8 cellular contexts compared by ENCODE assay signal in genomic region chr17:7330099-7331015, GRCh38. TPM values are rescaled to one million over a fixed set of nuclear protein-coding genes. Genes with fewer than 3 reads are reported as not detected.
DNase-seq lines count a peak whose midpoint lies in the region; ATAC-seq, FAIRE-seq and TF ChIP-seq lines count a peak whose summit lies in the region.

No MANE protein-coding gene starts in this region.

- no peak; a peak in 1 of 4 replicates for TF ChIP-seq RAD21 in H1 (IDR thresholded peaks at IDR 0.05 in 1 of 2, conservative IDR thresholded peaks at IDR 0.05 in 1 of 2; ENCODE audit: low read depth in 2 of 2, low read length in 2 of 2)

- H2BK12ac ChIP-seq in H1 (ENCODE audit: low read depth, low read length): 0 out of 2 replicates have a peak overlapping the region, but pooled peaks have one; percentile 12

- H3K14ac ChIP-seq in H1 (ENCODE audit: insufficient read length): no peak overlapping the region

- H3K4ac ChIP-seq in H1 (replicated peaks; ENCODE audit: insufficient read length, low read depth, low read length) (peak overlapping the region; percentile 44), mesendoderm (ENCODE audit: low read depth, low read length) (peak overlapping the region; percentile 71)

- H3K4me2 ChIP-seq in H1 (ENCODE audit: insufficient read depth in 1 of 2, low read depth in 2 of 2, low read length in 2 of 2) (peak overlapping the region; percentile 95 to 96), mesendoderm (ENCODE audit: low read length) (peak overlapping the region; percentile 100)

- no peaks in the 10 kb centered on the region for H3K9me3 ChIP-seq in H1 (ENCODE audit: insufficient read depth in 2 of 2, low read depth in 1 of 2, low read length in 1 of 2)

- CTCF ChIA-PET in H1 (lab: Charles Lee; ENCODE audit: partially characterized antibody): interaction anchor here (0.7 to 9.3 kb wide), 13 partner anchors 14 to 357 kb away, joined by 3 to 167 read pairs (median 5); partner anchors contain the start of genes GPS2, SENP3, TMEM95 and TP53

- H3K23ac ChIP-seq in H1 (ENCODE audit: insufficient read length) (no peak overlapping the region), mesendoderm (ENCODE audit: low read length) (no peak overlapping the region)

- H3K4me3 ChIP-seq in H1 (ENCODE audit: extremely low read depth in 1 of 4, insufficient read depth in 2 of 4, low read depth in 3 of 4, low read length in 4 of 4) (peak overlapping the region; percentile 69 to 97 (median 82)), mesendoderm (ENCODE audit: low read length) (peak overlapping the region; percentile 74)

- H4K8ac ChIP-seq in H1 (ENCODE audit: extremely low read depth, insufficient read depth, low read length) (peak overlapping the region; percentile 94), mesendoderm (ENCODE audit: low read depth, low read length) (no peak overlapping the region)

- peak overlapping the region; percentile 22 for H4K91ac ChIP-seq in H1 (replicated peaks; ENCODE audit: insufficient read length, low read length)

- WGBS in H1 (ENCODE audit: extremely low coverage in 1 of 2, insufficient coverage in 1 of 2, insufficient read length in 1 of 2, insufficient replicate concordance in 2 of 2, low coverage in 1 of 2, low lambda C conversion rate in 2 of 2, missing lambda C conversion rate in 1 of 2), 2 experiments: 38% methylated on average over 31 of the region's 42 CpGs; no CpG with 5 or more reads in 1 of the 2 experiments
- WGBS in mesendoderm (ENCODE audit: extremely low coverage, insufficient coverage, low lambda C conversion rate): no CpG with 5 or more reads among the region's 42 CpGs

- H2BK15ac ChIP-seq in H1 (ENCODE audit: low read length) (peak overlapping the region; percentile 72; the same call in 1 of the 2 replicates), mesendoderm (replicated peaks; ENCODE audit: low read depth) (no peak overlapping the region)

- DNase-seq in ACHN: peak; percentile 88
- peak; percentile 53 for DNase-seq in NCI-H526 treated with DMSO at 0.1 percent for 48 hours (lab: John Stamatoyannopoulos, UW)
- DNase-seq in activated CD8-positive, alpha-beta memory T cell treated with anti-CD3 and anti-CD28 coated beads for 4 hours (ENCODE audit: low read depth in 2 of 2): peak; percentile 51 to 60
- peak in 1 of 2 experiments; percentile 92 for DNase-seq in H1 (ENCODE audit: low read depth in 1 of 2, low spot score in 2 of 2)
- DNase-seq in mesendoderm: peak; percentile 94
- peak; percentile 58 for DNase-seq in stimulated activated CD8-positive, alpha-beta memory T cell treated with anti-CD3 and anti-CD28 coated beads, Interleukin-15, amount 100 ng/mL, for 24 hours (ENCODE audit: low read depth)

- H4K5ac ChIP-seq in H1 (ENCODE audit: insufficient read length, low read depth, low read length) (peak overlapping the region; percentile 28), mesendoderm (ENCODE audit: low read length) (peak overlapping the region; percentile 2)

- in situ Hi-C loops in ACHN (cut with HindIII; ENCODE audit: low pct_ligation_motif_present, low pct_unique_long_range_greater_than_20kb, low sequenced_read_pairs): no loop called here

- TF ChIP-seq EP300 in H1 (IDR thresholded peaks at IDR 0.05; ENCODE audit: borderline replicate concordance in 1 of 2, low read depth in 2 of 2, low read length in 2 of 2): no peak

- H3K18ac ChIP-seq in H1 (ENCODE audit: extremely low read depth, low read length) (no peak overlapping the region; the same call in 1 of the 2 replicates), mesendoderm (ENCODE audit: low read length) (peak overlapping the region; percentile 84)

- peak in 1 of 2 experiments; percentile 60; a peak in 2 of 3 replicates for TF ChIP-seq POLR2A in H1 (IDR thresholded peaks at IDR 0.05; ENCODE audit: control extremely low read depth in 1 of 2, low read depth in 2 of 2, low read length in 2 of 2)

- H3K4me1 ChIP-seq in H1 (replicated peaks in 1 of 4; ENCODE audit: control insufficient read depth in 3 of 4, insufficient read depth in 4 of 4, low read length in 3 of 4) (peaks cover 0 to 19% (median 8%) of the 10 kb centered on the region in 4 experiments; a peak in 6 of 7 replicates), mesendoderm (ENCODE audit: control insufficient read depth, low read depth, low read length) (no peaks in the 10 kb centered on the region)

- peaks cover 8% of the 10 kb centered on the region for H3K23me2 ChIP-seq in H1 (ENCODE audit: low read depth, low read length)

- H3K9ac ChIP-seq in H1 (replicated peaks in 1 of 4; ENCODE audit: extremely low read depth in 1 of 4, low read depth in 3 of 4, low read length in 3 of 4): peak overlapping the region in 3 of 4 experiments; percentile 84 to 85 (median 84); a peak in 6 of 7 replicates
- peak overlapping the region; percentile 91 for H3K9ac ChIP-seq in mesendoderm (ENCODE audit: low read length)

- ATAC-seq in GM18873 (IDR thresholded peaks at IDR 0.05; ENCODE audit: low FRiP score, unreplicated experiment) (peak; percentile 30), HG03108 (IDR thresholded peaks at IDR 0.05; ENCODE audit: unreplicated experiment) (peak; percentile 36)

- H3K79me2 ChIP-seq in H1 (ENCODE audit: control insufficient read depth in 1 of 2, insufficient read depth in 2 of 2, low read length in 2 of 2) (peaks cover 0 to 14% of the 10 kb centered on the region in 2 experiments; a peak in 2 of 4 replicates), mesendoderm (ENCODE audit: control insufficient read depth, insufficient read depth, low read length) (peaks cover 13% of the 10 kb centered on the region)

- POLR2A ChIA-PET in H1 (lab: Charles Lee; ENCODE audit: partially characterized antibody): interaction anchor here (0.6 to 13.4 kb wide), 24 partner anchors 8 to 254 kb away, joined by 3 to 223 read pairs (median 4); partner anchors contain the start of genes ACADVL, ACAP1, CHRNB1 and CLDN7

- no peaks in the 10 kb centered on the region for H4K20me1 ChIP-seq in H1 (replicated peaks in 1 of 2; ENCODE audit: control insufficient read depth in 1 of 2, insufficient read depth in 2 of 2, low read length in 2 of 2)

- no peak for TF ChIP-seq CTCF in H1 (IDR thresholded peaks at IDR 0.05; ENCODE audit: control extremely low read depth in 1 of 3, insufficient read depth in 1 of 3, low read depth in 1 of 3, low read length in 3 of 3)

- peak overlapping the region; percentile 42 for H3K56ac ChIP-seq in H1 (replicated peaks; ENCODE audit: insufficient read length, low read depth, low read length)
- H3K56ac ChIP-seq in mesendoderm (ENCODE audit: low read length): peak overlapping the region; percentile 94

- H3K79me1 ChIP-seq in H1 (ENCODE audit: low read depth, low read length) (peaks cover 2% of the 10 kb centered on the region; the same call in 1 of the 2 replicates), mesendoderm (ENCODE audit: low read length) (peaks cover 11% of the 10 kb centered on the region)

- FAIRE-seq in H1 (lab: Jason Lieb, UNC): no peak

- no peak overlapping the region for H2AFZ ChIP-seq in H1 (ENCODE audit: low read length)

- H2BK120ac ChIP-seq in H1 (replicated peaks; ENCODE audit: low read depth, low read length) (no peak overlapping the region), mesendoderm (ENCODE audit: low read depth, low read length) (peak overlapping the region; percentile 50)

- H3K27ac ChIP-seq in H1 (ENCODE audit: low read depth, low read length) (peak overlapping the region; percentile 84), mesendoderm (ENCODE audit: low read depth, low read length) (peak overlapping the region; percentile 78)

- peak overlapping the region; percentile 48; the same call in 1 of the 2 replicates for H2BK5ac ChIP-seq in H1 (ENCODE audit: low read depth, low read length)
- no peak overlapping the region for H2BK5ac ChIP-seq in mesendoderm (ENCODE audit: low read length)

- H3K27me3 ChIP-seq in H1 (replicated peaks in 1 of 4; ENCODE audit: control insufficient read depth in 3 of 4, extremely low read depth in 1 of 4, insufficient read depth in 3 of 4, low read length in 3 of 4): no peaks in the 10 kb centered on the region; a peak in 1 of 7 replicates
- H3K27me3 ChIP-seq in mesendoderm (ENCODE audit: insufficient read depth, low read length, poor library complexity): no peaks in the 10 kb centered on the region

- H2BK20ac ChIP-seq in H1 (ENCODE audit: low read length): no peak overlapping the region

- peaks cover 0 to 2% (median 0%) of the 10 kb centered on the region in 4 experiments; a peak in 3 of 8 replicates for H3K36me3 ChIP-seq in H1 (ENCODE audit: control insufficient read depth in 2 of 4, insufficient read depth in 4 of 4, low read length in 3 of 4)
- H3K36me3 ChIP-seq in mesendoderm (ENCODE audit: control insufficient read depth, insufficient read depth, low read length): peaks cover 4% of the 10 kb centered on the region

- H2AK5ac ChIP-seq in H1 (ENCODE audit: low read depth, low read length) (peak overlapping the region; percentile 26; the same call in 1 of the 2 replicates), mesendoderm (ENCODE audit: low read length) (no peak overlapping the region)

RNA-seq across cellular contexts. Expression of gene NEURL4, which starts 1.2 kb away (rescaled TPM):
- total RNA-seq in H1 (2021; fragmentation: NEBNext Ultra II Directional; extraction: Animal tissue kit (Norgen Biotek cat#: 25700)): 46.8 and 55.4 TPM in 2 replicates
- polyA plus RNA-seq in H1 (2011; rRNA removed): 29.6 and 39.9 TPM in 2 replicates
- polyA plus RNA-seq in H1 (2011; cell fraction: cytosol; rRNA removed): 25.8 TPM
- 261 TPM for polyA plus RNA-seq in H1 (2011; cell fraction: nucleus; rRNA removed)
- polyA plus RNA-seq in H1 (2012, experiment 1 of 2): 32.3 to 49.5 TPM (median 46.3 TPM) in 4 replicates
- polyA plus RNA-seq in H1 (2012, experiment 2 of 2): 25.9 TPM
- 18.6 TPM for polyA plus RNA-seq in H1 (2013, experiment 1 of 2)
- polyA plus RNA-seq in H1 (2013, experiment 2 of 2): 19.7 TPM
- 32.3 and 33.5 TPM in 2 replicates for polyA minus RNA-seq in H1 (2011; rRNA and poly(A)+ RNA removed)
- 21.3 TPM for polyA minus RNA-seq in H1 (2011; cell fraction: cytosol; rRNA and poly(A)+ RNA removed)
- polyA minus RNA-seq in H1 (2011; cell fraction: nucleus; rRNA and poly(A)+ RNA removed): 76.2 TPM
- 13.0 TPM for polyA plus RNA-seq in mesendoderm (2013, experiment 1 of 2)
- 14.2 TPM for polyA plus RNA-seq in mesendoderm (2013, experiment 2 of 2)

RNA-seq across cellular contexts. Expression of gene ACAP1, which starts 6.0 kb away (rescaled TPM):
- 45.1 and 49.2 TPM in 2 replicates for total RNA-seq in H1 (2021; fragmentation: NEBNext Ultra II Directional; extraction: Animal tissue kit (Norgen Biotek cat#: 25700))
- polyA plus RNA-seq in H1 (2011; rRNA removed): 11.9 and 18.0 TPM in 2 replicates
- polyA plus RNA-seq in H1 (2011; cell fraction: cytosol; rRNA removed): 21.2 TPM
- 48.4 TPM for polyA plus RNA-seq in H1 (2011; cell fraction: nucleus; rRNA removed)
- 17.1 to 31.0 TPM (median 26.1 TPM) in 4 replicates for polyA plus RNA-seq in H1 (2012, experiment 1 of 2)
- polyA plus RNA-seq in H1 (2012, experiment 2 of 2): 15.8 TPM
- 41.6 TPM for polyA plus RNA-seq in H1 (2013, experiment 1 of 2)
- 42.2 TPM for polyA plus RNA-seq in H1 (2013, experiment 2 of 2)
- 9.9 and 20.3 TPM in 2 replicates for polyA minus RNA-seq in H1 (2011; rRNA and poly(A)+ RNA removed)
- 11.6 TPM for polyA minus RNA-seq in H1 (2011; cell fraction: cytosol; rRNA and poly(A)+ RNA removed)
- 10.8 TPM for polyA minus RNA-seq in H1 (2011; cell fraction: nucleus; rRNA and poly(A)+ RNA removed)
- 21.2 TPM for polyA plus RNA-seq in mesendoderm (2013, experiment 1 of 2)
- polyA plus RNA-seq in mesendoderm (2013, experiment 2 of 2): 18.4 TPM

RNA-seq across cellular contexts. Expression of gene GPS2, which starts 15.2 kb away (rescaled TPM):
- 67.0 and 74.8 TPM in 2 replicates for total RNA-seq in H1 (2021; fragmentation: NEBNext Ultra II Directional; extraction: Animal tissue kit (Norgen Biotek cat#: 25700))
- 152 and 203 TPM in 2 replicates for polyA plus RNA-seq in H1 (2011; rRNA removed)
- polyA plus RNA-seq in H1 (2011; cell fraction: cytosol; rRNA removed): 79.1 TPM
- polyA plus RNA-seq in H1 (2011; cell fraction: nucleus; rRNA removed): 153 TPM
- polyA plus RNA-seq in H1 (2012, experiment 1 of 2): 73.9 to 93.2 TPM (median 88.0 TPM) in 4 replicates
- polyA plus RNA-seq in H1 (2012, experiment 2 of 2): 103 TPM
- 63.1 TPM for polyA plus RNA-seq in H1 (2013, experiment 1 of 2)
- 58.9 TPM for polyA plus RNA-seq in H1 (2013, experiment 2 of 2)
- polyA minus RNA-seq in H1 (2011; rRNA and poly(A)+ RNA removed): 43.0 and 79.6 TPM in 2 replicates
- polyA minus RNA-seq in H1 (2011; cell fraction: cytosol; rRNA and poly(A)+ RNA removed): 44.0 TPM
- 47.7 TPM for polyA minus RNA-seq in H1 (2011; cell fraction: nucleus; rRNA and poly(A)+ RNA removed)
- 58.1 TPM for polyA plus RNA-seq in mesendoderm (2013, experiment 1 of 2)
- 57.8 TPM for polyA plus RNA-seq in mesendoderm (2013, experiment 2 of 2)

RNA-seq across cellular contexts. Expression of gene KCTD11, which starts 21.6 kb away (rescaled TPM):
- total RNA-seq in H1 (2021; fragmentation: NEBNext Ultra II Directional; extraction: Animal tissue kit (Norgen Biotek cat#: 25700)): 8.7 and 9.2 TPM in 2 replicates
- 8.6 and 11.7 TPM in 2 replicates for polyA plus RNA-seq in H1 (2011; rRNA removed)
- 8.3 TPM for polyA plus RNA-seq in H1 (2011; cell fraction: cytosol; rRNA removed)
- 7.2 TPM for polyA plus RNA-seq in H1 (2011; cell fraction: nucleus; rRNA removed)
- 8.6 to 9.4 TPM (median 9.2 TPM) in 4 replicates for polyA plus RNA-seq in H1 (2012, experiment 1 of 2)
- polyA plus RNA-seq in H1 (2012, experiment 2 of 2): 11.2 TPM
- 4.6 TPM for polyA plus RNA-seq in H1 (2013, experiment 1 of 2)
- polyA plus RNA-seq in H1 (2013, experiment 2 of 2): 4.5 TPM
- 6.0 and 7.7 TPM in 2 replicates for polyA minus RNA-seq in H1 (2011; rRNA and poly(A)+ RNA removed)
- polyA minus RNA-seq in H1 (2011; cell fraction: cytosol; rRNA and poly(A)+ RNA removed): 3.0 TPM
- polyA minus RNA-seq in H1 (2011; cell fraction: nucleus; rRNA and poly(A)+ RNA removed): 5.4 TPM
- polyA plus RNA-seq in mesendoderm (2013, experiment 1 of 2): 4.5 TPM
- polyA plus RNA-seq in mesendoderm (2013, experiment 2 of 2): 4.6 TPM

RNA-seq across cellular contexts. Expression of gene EIF5A, which starts 22.9 kb away (rescaled TPM):
- 1,158 and 1,172 TPM in 2 replicates for total RNA-seq in H1 (2021; fragmentation: NEBNext Ultra II Directional; extraction: Animal tissue kit (Norgen Biotek cat#: 25700))
- 717 and 962 TPM in 2 replicates for polyA plus RNA-seq in H1 (2011; rRNA removed)
- polyA plus RNA-seq in H1 (2011; cell fraction: cytosol; rRNA removed): 875 TPM
- polyA plus RNA-seq in H1 (2011; cell fraction: nucleus; rRNA removed): 719 TPM
- 1,190 to 1,288 TPM (median 1,234 TPM) in 4 replicates for polyA plus RNA-seq in H1 (2012, experiment 1 of 2)
- 1,228 TPM for polyA plus RNA-seq in H1 (2012, experiment 2 of 2)
- polyA plus RNA-seq in H1 (2013, experiment 1 of 2): 992 TPM
- 1,009 TPM for polyA plus RNA-seq in H1 (2013, experiment 2 of 2)
- polyA minus RNA-seq in H1 (2011; rRNA and poly(A)+ RNA removed): 837 and 958 TPM in 2 replicates
- 476 TPM for polyA minus RNA-seq in H1 (2011; cell fraction: cytosol; rRNA and poly(A)+ RNA removed)
- polyA minus RNA-seq in H1 (2011; cell fraction: nucleus; rRNA and poly(A)+ RNA removed): 281 TPM
- polyA plus RNA-seq in mesendoderm (2013, experiment 1 of 2): 1,299 TPM
- 1,284 TPM for polyA plus RNA-seq in mesendoderm (2013, experiment 2 of 2)
